In the genomic region with DNA sequence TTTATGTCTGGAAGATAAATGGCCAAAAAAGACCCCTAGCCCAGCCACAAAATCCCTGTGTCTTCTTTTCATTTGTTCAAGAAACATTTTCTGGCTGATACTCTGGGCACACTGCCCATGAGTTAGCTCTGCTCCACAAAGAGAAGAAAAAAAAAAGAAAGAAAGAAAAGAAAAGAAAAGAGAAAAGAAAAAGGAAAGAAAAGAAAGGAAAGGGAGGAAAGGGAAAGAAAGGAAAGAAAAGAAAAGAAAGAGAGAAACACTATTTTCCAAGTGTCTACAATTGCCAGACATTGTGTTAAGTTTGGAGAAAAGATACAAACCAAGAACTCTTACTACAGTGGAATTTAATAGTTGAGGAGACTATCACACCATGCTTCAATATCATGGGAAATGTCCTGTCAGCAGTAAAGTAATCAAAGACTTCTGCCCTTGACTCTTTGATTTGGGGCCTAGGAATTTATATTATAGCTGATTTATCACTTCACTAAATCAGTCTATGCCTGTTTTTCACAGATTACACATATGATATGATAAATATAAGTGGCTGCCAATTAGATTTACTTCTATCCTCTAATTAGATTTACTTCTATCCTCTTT, we compare ENCODE assay signal across 1 cellular context.
TF ChIP-seq lines count a peak whose summit lies in the region.

No MANE protein-coding gene starts in this region.

TF ChIP-seq in WTC11, 78 proteins besides CTCF, POLR2A, EP300 and RAD21 (continued from another document):
- TF ChIP-seq, protein P1, sequence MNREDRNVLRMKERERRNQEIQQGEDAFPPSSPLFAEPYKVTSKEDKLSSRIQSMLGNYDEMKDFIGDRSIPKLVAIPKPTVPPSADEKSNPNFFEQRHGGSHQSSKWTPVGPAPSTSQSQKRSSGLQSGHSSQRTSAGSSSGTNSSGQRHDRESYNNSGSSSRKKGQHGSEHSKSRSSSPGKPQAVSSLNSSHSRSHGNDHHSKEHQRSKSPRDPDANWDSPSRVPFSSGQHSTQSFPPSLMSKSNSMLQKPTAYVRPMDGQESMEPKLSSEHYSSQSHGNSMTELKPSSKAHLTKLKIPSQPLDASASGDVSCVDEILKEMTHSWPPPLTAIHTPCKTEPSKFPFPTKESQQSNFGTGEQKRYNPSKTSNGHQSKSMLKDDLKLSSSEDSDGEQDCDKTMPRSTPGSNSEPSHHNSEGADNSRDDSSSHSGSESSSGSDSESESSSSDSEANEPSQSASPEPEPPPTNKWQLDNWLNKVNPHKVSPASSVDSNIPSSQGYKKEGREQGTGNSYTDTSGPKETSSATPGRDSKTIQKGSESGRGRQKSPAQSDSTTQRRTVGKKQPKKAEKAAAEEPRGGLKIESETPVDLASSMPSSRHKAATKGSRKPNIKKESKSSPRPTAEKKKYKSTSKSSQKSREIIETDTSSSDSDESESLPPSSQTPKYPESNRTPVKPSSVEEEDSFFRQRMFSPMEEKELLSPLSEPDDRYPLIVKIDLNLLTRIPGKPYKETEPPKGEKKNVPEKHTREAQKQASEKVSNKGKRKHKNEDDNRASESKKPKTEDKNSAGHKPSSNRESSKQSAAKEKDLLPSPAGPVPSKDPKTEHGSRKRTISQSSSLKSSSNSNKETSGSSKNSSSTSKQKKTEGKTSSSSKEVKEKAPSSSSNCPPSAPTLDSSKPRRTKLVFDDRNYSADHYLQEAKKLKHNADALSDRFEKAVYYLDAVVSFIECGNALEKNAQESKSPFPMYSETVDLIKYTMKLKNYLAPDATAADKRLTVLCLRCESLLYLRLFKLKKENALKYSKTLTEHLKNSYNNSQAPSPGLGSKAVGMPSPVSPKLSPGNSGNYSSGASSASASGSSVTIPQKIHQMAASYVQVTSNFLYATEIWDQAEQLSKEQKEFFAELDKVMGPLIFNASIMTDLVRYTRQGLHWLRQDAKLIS (CRISPR knock-in tag; IDR thresholded peaks at IDR 0.05; ENCODE audit: borderline replicate concordance) = no peak
- no peak for TF ChIP-seq SMAD3 (CRISPR knock-in tag; IDR thresholded peaks at IDR 0.05; ENCODE audit: borderline replicate concordance)
- TF ChIP-seq MXD4 (CRISPR knock-in tag; IDR thresholded peaks at IDR 0.05; ENCODE audit: borderline replicate concordance) = no peak
